In the genomic region with DNA sequence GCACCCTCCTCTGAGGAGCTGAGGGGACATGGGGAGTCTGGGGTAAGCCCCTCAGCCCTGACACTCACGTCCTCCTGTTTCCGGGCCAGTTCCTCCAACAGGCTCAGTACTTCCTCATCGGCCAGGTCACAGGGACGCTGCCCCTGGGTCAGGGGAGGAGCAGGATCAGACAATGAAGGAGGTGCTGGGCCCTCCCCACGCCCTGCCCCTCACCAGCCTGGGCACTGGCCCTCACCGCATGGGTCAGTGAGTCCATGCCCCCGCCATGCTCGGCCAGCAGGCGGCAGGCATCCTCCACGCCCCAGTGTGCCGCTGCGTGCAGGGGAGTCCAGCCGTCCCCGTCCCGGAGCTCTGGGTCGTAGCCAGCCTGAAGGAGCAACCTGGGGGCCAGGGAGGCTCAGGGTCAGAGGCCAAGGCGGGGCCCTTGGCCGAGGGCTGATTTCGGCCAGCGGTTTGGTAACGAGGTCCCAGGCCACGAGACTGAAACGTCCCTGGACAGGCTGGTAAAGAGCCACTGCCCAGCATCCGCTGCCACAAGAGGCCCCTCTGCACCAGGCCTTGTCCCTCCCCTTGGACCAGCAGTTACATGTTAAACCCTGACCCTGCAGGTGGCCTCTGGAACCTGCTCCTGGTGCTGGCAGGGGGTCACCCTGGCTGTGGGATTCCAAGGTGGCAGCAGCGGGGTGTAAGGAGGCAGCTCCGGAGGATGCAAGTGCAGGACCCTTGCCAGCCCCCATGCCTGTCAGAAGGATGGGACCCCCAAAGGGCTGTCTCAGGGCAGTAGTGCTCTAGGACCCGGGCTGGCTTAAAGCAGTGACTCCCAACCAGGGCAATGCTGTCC, we compare ENCODE assay signal across 11 cellular contexts. TPM values are rescaled to one million over a fixed set of nuclear protein-coding genes. Genes with fewer than 3 reads are reported as not detected.
DNase-seq lines count a peak whose midpoint lies in the region; ATAC-seq, FAIRE-seq and TF ChIP-seq lines count a peak whose summit lies in the region.
"Had no signal": no experiment of that assay in that cellular context is flagged by ENCODE, and none has a peak within 500 bp of the region (broad histone marks: within the 10 kb centered on the region; RNA-seq: fewer than 3 reads in every experiment).

No MANE protein-coding gene starts in this region.

- H3K9me3 ChIP-seq in BLaER1 (peaks cover 10% of the 10 kb centered on the region), H1 (ENCODE audit: insufficient read depth in 2 of 2, low read depth in 1 of 2, low read length in 1 of 2) (peaks cover 2 to 4% of the 10 kb centered on the region in 2 experiments; a peak in 2 of 4 replicates), lower lobe of right lung (peaks cover 5% of the 10 kb centered on the region)
- H3K9me3 ChIP-seq: pancreas had no signal

- H4K20me1 ChIP-seq in BLaER1: peaks cover 72% of the 10 kb centered on the region
- H4K20me1 ChIP-seq in H1 (replicated peaks in 1 of 2; ENCODE audit: control insufficient read depth in 1 of 2, insufficient read depth in 2 of 2, low read length in 2 of 2): peaks cover 17 to 19% of the 10 kb centered on the region in 2 experiments

- ATAC-seq in lower lobe of right lung: peak; percentile 43 to 64
- no peak for ATAC-seq in GM18517 (IDR thresholded peaks at IDR 0.05; ENCODE audit: unreplicated experiment)
- ATAC-seq in HG02884 (IDR thresholded peaks at IDR 0.05; ENCODE audit: unreplicated experiment): no peak

- peaks cover 26% of the 10 kb centered on the region for H3K4me1 ChIP-seq in BLaER1
- H3K4me1 ChIP-seq in H1 (replicated peaks in 1 of 4; ENCODE audit: control insufficient read depth in 3 of 4, insufficient read depth in 4 of 4, low read length in 3 of 4): peaks cover 3 to 21% (median 14%) of the 10 kb centered on the region in 4 experiments
- peaks cover 9% of the 10 kb centered on the region for H3K4me1 ChIP-seq in lower lobe of right lung
- H3K4me1 ChIP-seq: pancreas had no signal

- no peak for FAIRE-seq in H1 (lab: Jason Lieb, UNC)
- FAIRE-seq: pancreas had no signal

- H2BK20ac ChIP-seq in H1 (ENCODE audit: low read length): no peak overlapping the region

- no peak overlapping the region for H3K4ac ChIP-seq in H1 (replicated peaks; ENCODE audit: insufficient read length, low read depth, low read length)

- H3K4me2 ChIP-seq in BLaER1 (peak overlapping the region; percentile 39; the same call in 1 of the 2 replicates), H1 (ENCODE audit: insufficient read depth in 1 of 2, low read depth in 2 of 2, low read length in 2 of 2) (no peak overlapping the region)

- no peak for TF ChIP-seq POLR2A in H1 (IDR thresholded peaks at IDR 0.05; ENCODE audit: control extremely low read depth in 1 of 2, low read depth in 2 of 2, low read length in 2 of 2)

- H3K56ac ChIP-seq in H1 (replicated peaks; ENCODE audit: insufficient read length, low read depth, low read length): no peak overlapping the region

- no peak overlapping the region for H3K18ac ChIP-seq in H1 (ENCODE audit: extremely low read depth, low read length)

- peak overlapping the region; percentile 41; the same call in 1 of the 2 replicates for H3K27ac ChIP-seq in BLaER1
- H3K27ac ChIP-seq in H1 (ENCODE audit: low read depth, low read length): no peak overlapping the region
- H3K27ac ChIP-seq in lower lobe of right lung: no peak overlapping the region
- H3K27ac ChIP-seq: pancreas had no signal

- H4K91ac ChIP-seq in H1 (replicated peaks; ENCODE audit: insufficient read length, low read length): no peak overlapping the region

- TF ChIP-seq RAD21 in Ishikawa (IDR thresholded peaks at IDR 0.05; ENCODE audit: low read depth) (peak; percentile 29; the same call in 1 of the 2 replicates), H1 (IDR thresholded peaks at IDR 0.05 in 1 of 2, conservative IDR thresholded peaks at IDR 0.05 in 1 of 2; ENCODE audit: low read depth in 2 of 2, low read length in 2 of 2) (peak; percentile 48 to 65)

- WGBS in H1 (ENCODE audit: extremely low coverage in 1 of 2, insufficient coverage in 1 of 2, insufficient read length in 1 of 2, insufficient replicate concordance in 2 of 2, low coverage in 1 of 2, low lambda C conversion rate in 2 of 2, missing lambda C conversion rate in 1 of 2), 2 experiments: 94% methylated on average over 27 of the region's 27 CpGs; no CpG with 5 or more reads in 1 of the 2 experiments

- H2BK120ac ChIP-seq in H1 (replicated peaks; ENCODE audit: low read depth, low read length): no peak overlapping the region

- H3K9ac ChIP-seq in BLaER1 (no peak overlapping the region), H1 (replicated peaks in 1 of 4; ENCODE audit: extremely low read depth in 1 of 4, low read depth in 3 of 4, low read length in 3 of 4) (no peak overlapping the region; a peak in 1 of 7 replicates)

- TF ChIP-seq EP300 in Ishikawa (IDR thresholded peaks at IDR 0.05; ENCODE audit: borderline replicate concordance) (no peak), H1 (IDR thresholded peaks at IDR 0.05; ENCODE audit: borderline replicate concordance in 1 of 2, low read depth in 2 of 2, low read length in 2 of 2) (no peak)

- peaks cover 3% of the 10 kb centered on the region; the same call in 1 of the 2 replicates for H3K79me1 ChIP-seq in H1 (ENCODE audit: low read depth, low read length)

- H3K27me3 ChIP-seq in BLaER1: no peaks in the 10 kb centered on the region
- 0 out of 7 replicates have a peak, but pooled peaks cover 0 to 3% (median 0%) of the 10 kb centered on the region in 4 experiments for H3K27me3 ChIP-seq in H1 (replicated peaks in 1 of 4; ENCODE audit: control insufficient read depth in 3 of 4, extremely low read depth in 1 of 4, insufficient read depth in 3 of 4, low read length in 3 of 4)
- H3K27me3 ChIP-seq in lower lobe of right lung (ENCODE audit: low read depth): no peaks in the 10 kb centered on the region
- H3K27me3 ChIP-seq: pancreas had no signal

- no peak overlapping the region for H2BK15ac ChIP-seq in H1 (ENCODE audit: low read length)

- H3K79me2 ChIP-seq in H1 (ENCODE audit: control insufficient read depth in 1 of 2, insufficient read depth in 2 of 2, low read length in 2 of 2): no peaks in the 10 kb centered on the region

- no peak overlapping the region for H3K14ac ChIP-seq in H1 (ENCODE audit: insufficient read length)

- H2BK12ac ChIP-seq in H1 (ENCODE audit: low read depth, low read length): no peak overlapping the region; the same call in 1 of the 2 replicates

- H3K4me3 ChIP-seq in BLaER1: no peak overlapping the region
- H3K4me3 ChIP-seq in H1 (ENCODE audit: extremely low read depth in 1 of 4, insufficient read depth in 2 of 4, low read depth in 3 of 4, low read length in 4 of 4): no peak overlapping the region
- no peak overlapping the region for H3K4me3 ChIP-seq in lower lobe of right lung
- H3K4me3 ChIP-seq: pancreas had no signal

- CTCF ChIA-PET in H1 (lab: Charles Lee; ENCODE audit: partially characterized antibody): interaction anchor here (0.7 to 2.8 kb wide), 13 partner anchors 7 to 79 kb away, joined by 3 to 26 read pairs (median 3); a partner anchor contains a TSS

- no peak overlapping the region for H2AFZ ChIP-seq in H1 (ENCODE audit: low read length)

- peak; percentile 39 to 82 (median 40) for TF ChIP-seq CTCF in H1 (IDR thresholded peaks at IDR 0.05; ENCODE audit: control extremely low read depth in 1 of 3, insufficient read depth in 1 of 3, low read depth in 1 of 3, low read length in 3 of 3)
- peak; percentile 10 for TF ChIP-seq CTCF in lower lobe of right lung (IDR thresholded peaks at IDR 0.05)

- no peak overlapping the region; the same call in 1 of the 2 replicates for H4K8ac ChIP-seq in H1 (ENCODE audit: extremely low read depth, insufficient read depth, low read length)

- POLR2A ChIA-PET in H1 (lab: Charles Lee; ENCODE audit: partially characterized antibody): interaction anchor here (1.1 to 1.6 kb wide), 5 partner anchors 12 to 308 kb away, joined by 3 to 5 read pairs (median 3); a partner anchor contains a TSS

- H3K23ac ChIP-seq in H1 (ENCODE audit: insufficient read length): no peak overlapping the region

- DNase-seq in H1 (ENCODE audit: low read depth in 1 of 2, low spot score in 2 of 2): no peak
- no peak for DNase-seq in lower lobe of right lung
- DNase-seq in T-helper 2 cell: no peak
- DNase-seq in NCI-H2171 (lab: John Stamatoyannopoulos, UW): no peak
- DNase-seq: NCI-H146, NCI-H748 treated with DMSO at 0.1 percent for 48 hours had no signal

- H3K36me3 ChIP-seq in BLaER1 (peaks cover 80% of the 10 kb centered on the region), H1 (ENCODE audit: control insufficient read depth in 2 of 4, insufficient read depth in 4 of 4, low read length in 3 of 4) (peaks cover 0 to 2% (median 0%) of the 10 kb centered on the region in 4 experiments; a peak in 1 of 8 replicates), lower lobe of right lung (peaks cover 81% of the 10 kb centered on the region)

- intact Hi-C loops in lower lobe of right lung (cut with DNase I): no loop called here

- no peak overlapping the region; the same call in 1 of the 2 replicates for H2AK5ac ChIP-seq in H1 (ENCODE audit: low read depth, low read length)

- no peaks in the 10 kb centered on the region for H3K23me2 ChIP-seq in H1 (ENCODE audit: low read depth, low read length)

- no peak overlapping the region for H4K5ac ChIP-seq in H1 (ENCODE audit: insufficient read length, low read depth, low read length)

- H2BK5ac ChIP-seq in H1 (ENCODE audit: low read depth, low read length): no peak overlapping the region

RNA-seq across cellular contexts. Expression of a gene that starts 18.5 kb away (rescaled TPM):
- 71.5 and 88.8 TPM in 2 replicates for total RNA-seq in H1 (2021; fragmentation: NEBNext Ultra II Directional; extraction: Animal tissue kit (Norgen Biotek cat#: 25700))
- 31.7 and 49.5 TPM in 2 replicates for polyA plus RNA-seq in H1 (2011; rRNA removed)
- 56.3 TPM for polyA plus RNA-seq in H1 (2011; cell fraction: cytosol; rRNA removed)
- polyA plus RNA-seq in H1 (2011; cell fraction: nucleus; rRNA removed): 230 TPM
- 62.6 to 73.1 TPM (median 72.1 TPM) in 4 replicates for polyA plus RNA-seq in H1 (2012, experiment 1 of 2)
- 47.9 TPM for polyA plus RNA-seq in H1 (2012, experiment 2 of 2)
- polyA plus RNA-seq in H1 (2013, experiment 1 of 2): 59.9 TPM
- 53.5 TPM for polyA plus RNA-seq in H1 (2013, experiment 2 of 2)
- 12.3 and 14.2 TPM in 2 replicates for polyA minus RNA-seq in H1 (2011; rRNA and poly(A)+ RNA removed)
- polyA minus RNA-seq in H1 (2011; cell fraction: cytosol; rRNA and poly(A)+ RNA removed): 25.6 TPM
- polyA minus RNA-seq in H1 (2011; cell fraction: nucleus; rRNA and poly(A)+ RNA removed): 48.5 TPM
- 103 TPM for total RNA-seq in lower lobe of right lung

RNA-seq across cellular contexts. Expression of a gene that starts 23.3 kb away (rescaled TPM):
- 30.2 and 37.0 TPM in 2 replicates for total RNA-seq in H1 (2021; fragmentation: NEBNext Ultra II Directional; extraction: Animal tissue kit (Norgen Biotek cat#: 25700))
- polyA plus RNA-seq in H1 (2011; rRNA removed): 19.8 and 33.6 TPM in 2 replicates
- polyA plus RNA-seq in H1 (2011; cell fraction: cytosol; rRNA removed): 40.0 TPM
- polyA plus RNA-seq in H1 (2011; cell fraction: nucleus; rRNA removed): 100 TPM
- polyA plus RNA-seq in H1 (2012, experiment 1 of 2): 33.6 to 63.1 TPM (median 56.4 TPM) in 4 replicates
- 37.3 TPM for polyA plus RNA-seq in H1 (2012, experiment 2 of 2)
- 21.4 TPM for polyA plus RNA-seq in H1 (2013, experiment 1 of 2)
- polyA plus RNA-seq in H1 (2013, experiment 2 of 2): 19.2 TPM
- polyA minus RNA-seq in H1 (2011; rRNA and poly(A)+ RNA removed): 21.6 and 24.3 TPM in 2 replicates
- polyA minus RNA-seq in H1 (2011; cell fraction: cytosol; rRNA and poly(A)+ RNA removed): 31.6 TPM
- 27.3 TPM for polyA minus RNA-seq in H1 (2011; cell fraction: nucleus; rRNA and poly(A)+ RNA removed)
- 28.1 TPM for total RNA-seq in lower lobe of right lung

RNA-seq across cellular contexts. Expression of a gene that starts 36.0 kb away (rescaled TPM):
- total RNA-seq in H1 (2021; fragmentation: NEBNext Ultra II Directional; extraction: Animal tissue kit (Norgen Biotek cat#: 25700)): 29.4 and 31.5 TPM in 2 replicates
- 15.9 and 20.5 TPM in 2 replicates for polyA plus RNA-seq in H1 (2011; rRNA removed)
- polyA plus RNA-seq in H1 (2011; cell fraction: cytosol; rRNA removed): 17.2 TPM
- 41.2 TPM for polyA plus RNA-seq in H1 (2011; cell fraction: nucleus; rRNA removed)
- polyA plus RNA-seq in H1 (2012, experiment 1 of 2): 20.1 to 26.0 TPM (median 24.4 TPM) in 4 replicates
- polyA plus RNA-seq in H1 (2012, experiment 2 of 2): 16.8 TPM
- polyA plus RNA-seq in H1 (2013, experiment 1 of 2): 15.7 TPM
- 14.9 TPM for polyA plus RNA-seq in H1 (2013, experiment 2 of 2)
- polyA minus RNA-seq in H1 (2011; rRNA and poly(A)+ RNA removed): 22.0 and 25.7 TPM in 2 replicates
- polyA minus RNA-seq in H1 (2011; cell fraction: cytosol; rRNA and poly(A)+ RNA removed): 18.3 TPM
- 27.8 TPM for polyA minus RNA-seq in H1 (2011; cell fraction: nucleus; rRNA and poly(A)+ RNA removed)
- 26.0 TPM for total RNA-seq in lower lobe of right lung

RNA-seq across cellular contexts. Expression of a gene that starts 50.1 kb away (rescaled TPM):
- 107 and 115 TPM in 2 replicates for total RNA-seq in H1 (2021; fragmentation: NEBNext Ultra II Directional; extraction: Animal tissue kit (Norgen Biotek cat#: 25700))
- polyA plus RNA-seq in H1 (2011; rRNA removed): 69.6 and 97.9 TPM in 2 replicates
- 164 TPM for polyA plus RNA-seq in H1 (2011; cell fraction: cytosol; rRNA removed)
- polyA plus RNA-seq in H1 (2011; cell fraction: nucleus; rRNA removed): 90.2 TPM
- 112 to 203 TPM (median 168 TPM) in 4 replicates for polyA plus RNA-seq in H1 (2012, experiment 1 of 2)
- 169 TPM for polyA plus RNA-seq in H1 (2012, experiment 2 of 2)
- polyA plus RNA-seq in H1 (2013, experiment 1 of 2): 121 TPM
- polyA plus RNA-seq in H1 (2013, experiment 2 of 2): 121 TPM
- polyA minus RNA-seq in H1 (2011; rRNA and poly(A)+ RNA removed): 11.5 and 12.7 TPM in 2 replicates
- 25.4 TPM for polyA minus RNA-seq in H1 (2011; cell fraction: cytosol; rRNA and poly(A)+ RNA removed)
- 20.5 TPM for polyA minus RNA-seq in H1 (2011; cell fraction: nucleus; rRNA and poly(A)+ RNA removed)
- not detected for total RNA-seq in lower lobe of right lung

RNA-seq across cellular contexts. Expression of a gene that starts 58.6 kb away (rescaled TPM):
- 16.6 and 16.9 TPM in 2 replicates for total RNA-seq in H1 (2021; fragmentation: NEBNext Ultra II Directional; extraction: Animal tissue kit (Norgen Biotek cat#: 25700))
- 56.0 and 67.9 TPM in 2 replicates for polyA plus RNA-seq in H1 (2011; rRNA removed)
- 60.1 TPM for polyA plus RNA-seq in H1 (2011; cell fraction: cytosol; rRNA removed)
- polyA plus RNA-seq in H1 (2011; cell fraction: nucleus; rRNA removed): 34.8 TPM
- polyA plus RNA-seq in H1 (2012, experiment 1 of 2): 29.4 to 46.2 TPM (median 42.5 TPM) in 4 replicates
- polyA plus RNA-seq in H1 (2012, experiment 2 of 2): 33.8 TPM
- 59.4 TPM for polyA plus RNA-seq in H1 (2013, experiment 1 of 2)
- polyA plus RNA-seq in H1 (2013, experiment 2 of 2): 58.0 TPM
- polyA minus RNA-seq in H1 (2011; rRNA and poly(A)+ RNA removed): 1.8 and 3.7 TPM in 2 replicates
- 9.2 TPM for polyA minus RNA-seq in H1 (2011; cell fraction: cytosol; rRNA and poly(A)+ RNA removed)
- polyA minus RNA-seq in H1 (2011; cell fraction: nucleus; rRNA and poly(A)+ RNA removed): 7.5 TPM
- 2.3 TPM for total RNA-seq in lower lobe of right lung

Comparison
In these comparisons a context has a peak if more than half of its experiments do, and no peak if none do; other contexts are left out.
1. ATAC-seq: peak in lower lobe of right lung (2 of 2); none in GM18517 (single experiment) and HG02884 (single experiment).